ENCODE assay signal across 12 cellular contexts in genomic region chr6:35385457-35386202, GRCh38. TPM values are rescaled to one million over a fixed set of nuclear protein-coding genes. Genes with fewer than 3 reads are reported as not detected.
DNase-seq lines count a peak whose midpoint lies in the region; ATAC-seq and TF ChIP-seq lines count a peak whose summit lies in the region.
"Had no signal": no experiment of that assay in that cellular context is flagged by ENCODE, and none has a peak within 500 bp of the region (broad histone marks: within the 10 kb centered on the region; RNA-seq: fewer than 3 reads in every experiment).

No MANE protein-coding gene starts in this region.

- ATAC-seq in activated CD8-positive, alpha-beta T cell treated with anti-CD3 and anti-CD28 coated beads, Interleukin-2, amount 10 ng/mL, durations not matched to agents 7 days and 5 days = no peak
- no peak for ATAC-seq in activated CD8-positive, alpha-beta T cell treated with anti-CD3 and anti-CD28 coated beads for 36 hours
- ATAC-seq in upper lobe of left lung (ENCODE audit: low FRiP score in 2 of 2) = peak; percentile 63 to 67
- ATAC-seq: body of pancreas had no signal

- peaks cover 0 to 4% (median 1%) of the 10 kb centered on the region in 4 donors for H3K4me1 ChIP-seq in upper lobe of left lung
- H3K4me1 ChIP-seq: body of pancreas had no signal

- intact Hi-C loops in activated CD8-positive, alpha-beta T cell treated with anti-CD3 and anti-CD28 coated beads for 36 hours (cut with micrococcal nuclease) = no loop called here

- peak overlapping the region; percentile 48 for H3K27ac Mint-ChIP-seq in activated CD8-positive, alpha-beta T cell treated with anti-CD3 and anti-CD28 coated beads, Interleukin-2, amount 10 ng/mL, durations not matched to agents 7 days and 5 days
- H3K27ac Mint-ChIP-seq in activated CD8-positive, alpha-beta T cell treated with anti-CD3 and anti-CD28 coated beads for 36 hours = no peak overlapping the region
- H3K27ac Mint-ChIP-seq: B cell had no signal

- TF ChIP-seq EP300 in upper lobe of left lung (IDR thresholded peaks at IDR 0.05) = no peak

- TF ChIP-seq CTCF in activated CD8-positive, alpha-beta T cell treated with anti-CD3 and anti-CD28 coated beads for 36 hours (IDR thresholded peaks at IDR 0.05) = no peak
- no peak for TF ChIP-seq CTCF in astrocyte of the cerebellum (IDR thresholded peaks at IDR 0.05; ENCODE audit: low read depth, low read length, missing control alignments)
- TF ChIP-seq CTCF in upper lobe of left lung (IDR thresholded peaks at IDR 0.05) = no peak
- no peak for TF ChIP-seq CTCF in GM10266 (IDR thresholded peaks at IDR 0.05; ENCODE audit: control insufficient read depth, insufficient read depth, low read depth, missing control alignments)

- H3K36me3 ChIP-seq in upper lobe of left lung = no peaks in the 10 kb centered on the region

- H3K27ac ChIP-seq in upper lobe of left lung = no peak overlapping the region
- H3K27ac ChIP-seq: body of pancreas, PC-9 had no signal

- H3K27me3 Mint-ChIP-seq in activated CD8-positive, alpha-beta T cell treated with anti-CD3 and anti-CD28 coated beads, Interleukin-2, amount 10 ng/mL, durations not matched to agents 7 days and 5 days (ENCODE audit: low read depth) = no peaks in the 10 kb centered on the region
- no peaks in the 10 kb centered on the region for H3K27me3 Mint-ChIP-seq in activated CD8-positive, alpha-beta T cell treated with anti-CD3 and anti-CD28 coated beads for 36 hours
- H3K27me3 Mint-ChIP-seq: B cell had no signal

- no peak for TF ChIP-seq POLR2A in upper lobe of left lung (IDR thresholded peaks at IDR 0.05)

- H3K9me3 Mint-ChIP-seq in activated CD8-positive, alpha-beta T cell treated with anti-CD3 and anti-CD28 coated beads, Interleukin-2, amount 10 ng/mL, durations not matched to agents 7 days and 5 days (ENCODE audit: insufficient read depth) = no peaks in the 10 kb centered on the region
- no peaks in the 10 kb centered on the region for H3K9me3 Mint-ChIP-seq in activated CD8-positive, alpha-beta T cell treated with anti-CD3 and anti-CD28 coated beads for 36 hours

- peaks cover 34% of the 10 kb centered on the region for H3K36me3 Mint-ChIP-seq in activated CD8-positive, alpha-beta T cell treated with anti-CD3 and anti-CD28 coated beads, Interleukin-2, amount 10 ng/mL, durations not matched to agents 7 days and 5 days (ENCODE audit: low read depth)
- H3K36me3 Mint-ChIP-seq in activated CD8-positive, alpha-beta T cell treated with anti-CD3 and anti-CD28 coated beads for 36 hours (ENCODE audit: low read depth) = peaks cover 17% of the 10 kb centered on the region

- H3K4me3 ChIP-seq in astrocyte of the cerebellum (ENCODE audit: low read depth, low read length) (no peak overlapping the region), upper lobe of left lung (no peak overlapping the region)
- H3K4me3 ChIP-seq: body of pancreas, PC-9 had no signal

- CTCF ChIA-PET in activated CD8-positive, alpha-beta T cell treated with anti-CD3 and anti-CD28 coated beads, Interleukin-2, amount 10 ng/mL, durations not matched to agents 7 days and 5 days (lab: Charles Lee) = no interaction called here
- CTCF ChIA-PET in activated CD8-positive, alpha-beta T cell treated with anti-CD3 and anti-CD28 coated beads for 36 hours (lab: Charles Lee) = no interaction called here

- no peak overlapping the region for H3K4me3 Mint-ChIP-seq in activated CD8-positive, alpha-beta T cell treated with anti-CD3 and anti-CD28 coated beads, Interleukin-2, amount 10 ng/mL, durations not matched to agents 7 days and 5 days
- H3K4me3 Mint-ChIP-seq in activated CD8-positive, alpha-beta T cell treated with anti-CD3 and anti-CD28 coated beads for 36 hours = no peak overlapping the region
- H3K4me3 Mint-ChIP-seq: B cell had no signal

- peaks cover 34% of the 10 kb centered on the region for H3K4me1 Mint-ChIP-seq in activated CD8-positive, alpha-beta T cell treated with anti-CD3 and anti-CD28 coated beads, Interleukin-2, amount 10 ng/mL, durations not matched to agents 7 days and 5 days (ENCODE audit: low read depth)
- H3K4me1 Mint-ChIP-seq in activated CD8-positive, alpha-beta T cell treated with anti-CD3 and anti-CD28 coated beads for 36 hours (ENCODE audit: low read depth) = peaks cover 22% of the 10 kb centered on the region

- no peaks in the 10 kb centered on the region for H3K9me3 ChIP-seq in upper lobe of left lung
- H3K9me3 ChIP-seq: body of pancreas had no signal

- POLR2A ChIA-PET in activated CD8-positive, alpha-beta T cell treated with anti-CD3 and anti-CD28 coated beads, Interleukin-2, amount 10 ng/mL, durations not matched to agents 7 days and 5 days (lab: Charles Lee) = no interaction called here
- POLR2A ChIA-PET in activated CD8-positive, alpha-beta T cell treated with anti-CD3 and anti-CD28 coated beads for 36 hours (lab: Charles Lee) = no interaction called here

- in situ Hi-C loops in astrocyte of the cerebellum (cut with HindIII; ENCODE audit: low sequenced_read_pairs) = no loop called here

- H3K27me3 ChIP-seq in upper lobe of left lung = no peaks in the 10 kb centered on the region
- H3K27me3 ChIP-seq: body of pancreas had no signal

- WGBS in upper lobe of left lung, 2 donors = 72% methylated on average over 12 of the region's 14 CpGs

- DNase-seq in activated CD8-positive, alpha-beta T cell treated with anti-CD3 and anti-CD28 coated beads, Interleukin-2, amount 10 ng/mL, durations not matched to agents 7 days and 5 days = no peak
- no peak for DNase-seq in activated CD8-positive, alpha-beta T cell treated with anti-CD3 and anti-CD28 coated beads for 36 hours
- DNase-seq in astrocyte of the cerebellum (ENCODE audit: low read depth) = peak; percentile 72
- peak; percentile 33 for DNase-seq in left kidney (ENCODE audit: low read depth, low spot score)
- DNase-seq in upper lobe of left lung = no peak
- DNase-seq in GM10266 (ENCODE audit: extremely low spot score) = no peak
- no peak for DNase-seq in activated CD4-positive, CD25-positive, alpha-beta regulatory T cell treated with anti-CD3 and anti-CD28 coated beads, Interleukin-2, amount 50 U/mL, for 72 hours
- DNase-seq in SKM-1 treated with dmso at 0.1 percent for 144 hours (lab: John Stamatoyannopoulos, UW; ENCODE audit: unreplicated experiment) = no peak
- DNase-seq: body of pancreas, Karpas-422, PC-9 had no signal

RNA-seq across cellular contexts. Expression of gene PPARD, which starts 43.3 kb away (rescaled TPM):
- 10 to 100 TPM; 36.3 to 36.7 TPM for total RNA-seq in activated CD8-positive, alpha-beta T cell treated with anti-CD3 and anti-CD28 coated beads, Interleukin-2, amount 10 ng/mL, durations not matched to agents 7 days and 5 days
- 10 to 100 TPM; 26.6 to 26.7 TPM for total RNA-seq in activated CD8-positive, alpha-beta T cell treated with anti-CD3 and anti-CD28 coated beads for 36 hours
- total RNA-seq in upper lobe of left lung = 10 to 100 TPM; 14.8 to 48.2 (median 31.5) TPM

Comparison
In these comparisons a context has a peak if more than half of its experiments do, and no peak if none do; other contexts are left out.
1. ATAC-seq: peak in upper lobe of left lung (2 of 2); none in activated CD8-positive, alpha-beta T cell treated with anti-CD3 and anti-CD28 coated beads, Interleukin-2, amount 10 ng/mL, durations not matched to agents 7 days and 5 days (single experiment) and activated CD8-positive, alpha-beta T cell treated with anti-CD3 and anti-CD28 coated beads for 36 hours (single experiment).
2. DNase-seq: peak in astrocyte of the cerebellum (single experiment) and left kidney (single experiment); none in activated CD8-positive, alpha-beta T cell treated with anti-CD3 and anti-CD28 coated beads, Interleukin-2, amount 10 ng/mL, durations not matched to agents 7 days and 5 days (single experiment), activated CD8-positive, alpha-beta T cell treated with anti-CD3 and anti-CD28 coated beads for 36 hours (single experiment), upper lobe of left lung (0 of 2), GM10266 (single experiment), activated CD4-positive, CD25-positive, alpha-beta regulatory T cell treated with anti-CD3 and anti-CD28 coated beads, Interleukin-2, amount 50 U/mL, for 72 hours (single experiment) and SKM-1 treated with dmso at 0.1 percent for 144 hours (single experiment).